1 cellular context compared by ENCODE assay signal in genomic region chr6:145813285-145814034, GRCh38.
TF ChIP-seq lines count a peak whose summit lies in the region.

No MANE protein-coding gene starts in this region.

TF ChIP-seq in K562, 482 proteins besides CTCF, POLR2A, EP300 and RAD21 (continued from another document and continues in another):
- TF ChIP-seq TRIM25 (IDR thresholded peaks at IDR 0.05; ENCODE audit: borderline replicate concordance), result no peak
- TF ChIP-seq ZNF384 (IDR thresholded peaks at IDR 0.05; ENCODE audit: low read depth, low read length), result peak; percentile 78
- TF ChIP-seq USF1 (CRISPR knock-in tag; IDR thresholded peaks at IDR 0.05), result no peak
- TF ChIP-seq ZNF324 (CRISPR knock-in tag; IDR thresholded peaks at IDR 0.05), result no peak
- no peak for TF ChIP-seq STAG1 (CRISPR knock-in tag; IDR thresholded peaks at IDR 0.05; ENCODE audit: borderline replicate concordance)
- TF ChIP-seq MAFF (IDR thresholded peaks at IDR 0.05; ENCODE audit: low read length), result peak; percentile 97
- TF ChIP-seq ZNF766 (CRISPR knock-in tag; conservative IDR thresholded peaks at IDR 0.05), result peak; percentile 92
- TF ChIP-seq ZNF239 (CRISPR knock-in tag; IDR thresholded peaks at IDR 0.05), result no peak
- 0 out of 2 replicates have a peak, but pooled peaks have one; percentile 15 for TF ChIP-seq RAD51 (IDR thresholded peaks at IDR 0.05; ENCODE audit: borderline replicate concordance, low read depth)
- no peak for TF ChIP-seq ZFP30 (CRISPR knock-in tag; IDR thresholded peaks at IDR 0.05; ENCODE audit: borderline replicate concordance)
- TF ChIP-seq LCOR (CRISPR knock-in tag; IDR thresholded peaks at IDR 0.05), result no peak
- no peak for TF ChIP-seq NR2C2 (CRISPR knock-in tag; IDR thresholded peaks at IDR 0.05)
- TF ChIP-seq NR2C2 (tag; IDR thresholded peaks at IDR 0.05), result no peak
- no peak for TF ChIP-seq DEAF1 (CRISPR knock-in tag; IDR thresholded peaks at IDR 0.05)
- no peak; the same call in 1 of the 2 replicates for TF ChIP-seq ETV1 (tag; conservative IDR thresholded peaks at IDR 0.05; ENCODE audit: low read depth)
- TF ChIP-seq MYC (IDR thresholded peaks at IDR 0.05; ENCODE audit: low read depth, low read length), result no peak
- TF ChIP-seq MYC (CRISPR knock-in tag; IDR thresholded peaks at IDR 0.05; ENCODE audit: borderline replicate concordance, low read depth), result no peak
- TF ChIP-seq ZFP36 (IDR thresholded peaks at IDR 0.05; ENCODE audit: low read depth, low read length, partially characterized antibody), result no peak
- TF ChIP-seq SAP30 (IDR thresholded peaks at IDR 0.05; ENCODE audit: borderline replicate concordance, insufficient read depth, low read depth, low read length, poor library complexity, severe bottlenecking), result no peak
- no peak for TF ChIP-seq KDM2B (CRISPR knock-in tag; IDR thresholded peaks at IDR 0.05)
- TF ChIP-seq KDM4B (IDR thresholded peaks at IDR 0.05; ENCODE audit: borderline replicate concordance in 2 of 2, low read depth in 1 of 2), result 0 out of 4 replicates have a peak, but pooled peaks of 1 of the 2 experiments have one; percentile 85
- no peak for TF ChIP-seq NFIC (IDR thresholded peaks at IDR 0.05)
- peak; percentile 100 for TF ChIP-seq ZNF316 (IDR thresholded peaks at IDR 0.05)
- TF ChIP-seq SRSF7 (optimal IDR thresholded peaks at IDR 0.05; ENCODE audit: low read depth, low read length), result no peak
- no peak for TF ChIP-seq STAT5A (IDR thresholded peaks at IDR 0.05; ENCODE audit: borderline replicate concordance, low read length)
- no peak for TF ChIP-seq SMAD2 (IDR thresholded peaks at IDR 0.05; ENCODE audit: low read depth, low read length)
- TF ChIP-seq ZNF655 (CRISPR knock-in tag; IDR thresholded peaks at IDR 0.05), result no peak
- no peak for TF ChIP-seq ELK3 (CRISPR knock-in tag; IDR thresholded peaks at IDR 0.05)
- no peak for TF ChIP-seq ZNF584 (CRISPR knock-in tag; IDR thresholded peaks at IDR 0.05; ENCODE audit: low read depth)
- no peak for TF ChIP-seq ARID2 (IDR thresholded peaks at IDR 0.05)
- TF ChIP-seq HOXB6 (CRISPR knock-in tag; IDR thresholded peaks at IDR 0.05; ENCODE audit: borderline replicate concordance), result no peak
- peak; percentile 6; the same call in 1 of the 2 replicates for TF ChIP-seq ZBTB40 (IDR thresholded peaks at IDR 0.05)
- TF ChIP-seq ZBTB40 (CRISPR knock-in tag; IDR thresholded peaks at IDR 0.05), result no peak
- TF ChIP-seq FOXP4 (CRISPR knock-in tag; IDR thresholded peaks at IDR 0.05; ENCODE audit: borderline replicate concordance), result no peak
- no peak for TF ChIP-seq CREBBP (IDR thresholded peaks at IDR 0.05; ENCODE audit: low read depth, low read length)
- TF ChIP-seq TCF3 (CRISPR knock-in tag; IDR thresholded peaks at IDR 0.05), result no peak
- TF ChIP-seq ZNF197 (CRISPR knock-in tag; IDR thresholded peaks at IDR 0.05; ENCODE audit: low read depth), result no peak; the same call in 1 of the 2 replicates
- no peak for TF ChIP-seq KAT8 (IDR thresholded peaks at IDR 0.05; ENCODE audit: low read depth)
- no peak for TF ChIP-seq HLTF (IDR thresholded peaks at IDR 0.05)
- no peak for TF ChIP-seq GABPA (tag; conservative IDR thresholded peaks at IDR 0.05; ENCODE audit: low read depth)
- no peak for TF ChIP-seq SLC30A9 (CRISPR knock-in tag; IDR thresholded peaks at IDR 0.05)
- TF ChIP-seq RBM17 (IDR thresholded peaks at IDR 0.05; ENCODE audit: borderline replicate concordance, low read depth, low read length), result no peak
- no peak for TF ChIP-seq SREBF1 (IDR thresholded peaks at IDR 0.05; ENCODE audit: borderline replicate concordance, low read depth, low read length)
- no peak for TF ChIP-seq SMC3 (conservative IDR thresholded peaks at IDR 0.05; ENCODE audit: insufficient read depth, low read depth, low read length)
- no peak for TF ChIP-seq IRF2 (CRISPR knock-in tag; IDR thresholded peaks at IDR 0.05)
- TF ChIP-seq ZNF212 (CRISPR knock-in tag; IDR thresholded peaks at IDR 0.05), result no peak
- no peak for TF ChIP-seq ZNF778 (CRISPR knock-in tag; IDR thresholded peaks at IDR 0.05)
- no peak for TF ChIP-seq NFYB (IDR thresholded peaks at IDR 0.05; ENCODE audit: extremely low read depth, insufficient read length)
- 0 out of 2 replicates have a peak, but pooled peaks have one; percentile 18 for TF ChIP-seq LEF1 (IDR thresholded peaks at IDR 0.05)
- no peak for TF ChIP-seq KAT2B (IDR thresholded peaks at IDR 0.05; ENCODE audit: low read depth, low read length)
- TF ChIP-seq TOE1 (IDR thresholded peaks at IDR 0.05; ENCODE audit: borderline replicate concordance), result no peak
- no peak for TF ChIP-seq TOE1 (CRISPR knock-in tag; IDR thresholded peaks at IDR 0.05; ENCODE audit: borderline replicate concordance, low read depth)
- no peak for TF ChIP-seq PTBP1 (IDR thresholded peaks at IDR 0.05; ENCODE audit: low read depth, low read length)
- TF ChIP-seq HIVEP1 (CRISPR knock-in tag; IDR thresholded peaks at IDR 0.05), result no peak
- TF ChIP-seq SMARCA5 (IDR thresholded peaks at IDR 0.05), result no peak
- TF ChIP-seq NCOA1 (IDR thresholded peaks at IDR 0.05; ENCODE audit: low read depth), result peak; percentile 60; the same call in 1 of the 2 replicates
- TF ChIP-seq SP1 (CRISPR knock-in tag; IDR thresholded peaks at IDR 0.05), result no peak
- no peak for TF ChIP-seq ZNF274 (IDR thresholded peaks at IDR 0.05; ENCODE audit: borderline replicate concordance, low read depth, low read length)
